In genomic region chr2:201970786-201971108, GRCh38 we compare ENCODE assay signal across 17 cellular contexts.
DNase-seq lines count a peak whose midpoint lies in the region; ATAC-seq, FAIRE-seq and TF ChIP-seq lines count a peak whose summit lies in the region.
"Had no signal": no experiment of that assay in that cellular context is flagged by ENCODE, and none has a peak within 500 bp of the region (broad histone marks: within the 10 kb centered on the region; RNA-seq: fewer than 3 reads in every experiment).

No MANE protein-coding gene starts in this region.

- H3K4me1 Mint-ChIP-seq in H9 (peaks cover 79 to 83% of the 10 kb centered on the region in 2 experiments), nephron progenitor cell (peaks cover 81% of the 10 kb centered on the region)

- no peak for FAIRE-seq in H1 (lab: Jason Lieb, UNC)
- FAIRE-seq: D721Med, G401.6, GM12891, K562 had no signal

- H3K23me2 ChIP-seq in H9 (ENCODE audit: insufficient read length, low read depth, low read length, poor library complexity, severe bottlenecking) (peaks cover 4% of the 10 kb centered on the region), H1 (ENCODE audit: low read depth, low read length) (peaks cover 10% of the 10 kb centered on the region)

- no peak overlapping the region for H4K8ac ChIP-seq in H9 (replicated peaks; ENCODE audit: insufficient read length, low read depth, low read length)
- H4K8ac ChIP-seq in H1 (ENCODE audit: extremely low read depth, insufficient read depth, low read length), result no peak overlapping the region
- H4K8ac ChIP-seq in neuronal stem cell (ENCODE audit: low read depth, low read length), result no peak overlapping the region

- no peaks in the 10 kb centered on the region for H3K79me1 ChIP-seq in H9 (ENCODE audit: insufficient read depth, low read depth, low read length, poor library complexity, severe bottlenecking)
- H3K79me1 ChIP-seq in H1 (ENCODE audit: low read depth, low read length), result peaks cover 15% of the 10 kb centered on the region
- peaks cover 3% of the 10 kb centered on the region for H3K79me1 ChIP-seq in neuronal stem cell (ENCODE audit: low read depth, low read length)

- H3K4me1 ChIP-seq in H9 (ENCODE audit: insufficient read depth, low read length) (peaks cover 22% of the 10 kb centered on the region), H1 (replicated peaks in 1 of 4; ENCODE audit: control insufficient read depth in 3 of 4, insufficient read depth in 4 of 4, low read length in 3 of 4) (peaks cover 17 to 45% (median 38%) of the 10 kb centered on the region in 4 experiments), neuronal stem cell (ENCODE audit: control insufficient read depth in 2 of 2, insufficient read depth in 1 of 2, low read depth in 1 of 2, low read length in 2 of 2) (peaks cover 45% of the 10 kb centered on the region in 2 donors)

- H4K5ac ChIP-seq in H9 (ENCODE audit: insufficient read length, low read depth, low read length) (no peak overlapping the region), H1 (ENCODE audit: insufficient read length, low read depth, low read length) (no peak overlapping the region)

- H3K9me3 Mint-ChIP-seq in H9 (peaks cover 0 to 6% of the 10 kb centered on the region in 2 experiments; a peak in 3 of 5 replicates), nephron progenitor cell (no peaks in the 10 kb centered on the region)
- H3K9me3 Mint-ChIP-seq: CD4-positive, alpha-beta T cell had no signal

- no peak overlapping the region for H3K18ac ChIP-seq in H9 (ENCODE audit: insufficient read length, low read depth, low read length)
- H3K18ac ChIP-seq in H1 (ENCODE audit: extremely low read depth, low read length), result no peak overlapping the region; the same call in 1 of the 2 replicates
- no peak overlapping the region for H3K18ac ChIP-seq in neuronal stem cell (ENCODE audit: low read length)

- no peak overlapping the region for H2BK15ac ChIP-seq in H9 (ENCODE audit: low read depth, low read length)
- no peak overlapping the region for H2BK15ac ChIP-seq in H1 (ENCODE audit: low read length)
- no peak overlapping the region for H2BK15ac ChIP-seq in neuronal stem cell (ENCODE audit: low read length)

- TF ChIP-seq RAD21 in H1 (IDR thresholded peaks at IDR 0.05 in 1 of 2, conservative IDR thresholded peaks at IDR 0.05 in 1 of 2; ENCODE audit: low read depth in 2 of 2, low read length in 2 of 2), result no peak

- no peak overlapping the region for H2AFZ ChIP-seq in H9 (ENCODE audit: low read length)
- H2AFZ ChIP-seq in H1 (ENCODE audit: low read length), result no peak overlapping the region
- H2AFZ ChIP-seq in neuronal stem cell (ENCODE audit: low read length), result no peak overlapping the region

- H4K91ac ChIP-seq in H9 (ENCODE audit: insufficient read length, low read depth, low read length) (no peak overlapping the region), H1 (replicated peaks; ENCODE audit: insufficient read length, low read length) (peak overlapping the region; percentile 17), neuronal stem cell (ENCODE audit: low read depth, low read length, poor library complexity) (no peak overlapping the region)

- H3K36me3 ChIP-seq in WERI-Rb-1 (no peaks in the 10 kb centered on the region), H1 (ENCODE audit: control insufficient read depth in 2 of 4, insufficient read depth in 4 of 4, low read length in 3 of 4) (peaks cover 0 to 38% (median under 1%) of the 10 kb centered on the region in 4 experiments; a peak in 3 of 8 replicates), neuronal stem cell (replicated peaks in 1 of 2; ENCODE audit: control insufficient read depth in 2 of 2, insufficient read depth in 2 of 2, low read length in 2 of 2) (no peaks in the 10 kb centered on the region)
- H3K36me3 ChIP-seq: BE2C, HAP-1 had no signal

- no peak overlapping the region for H3K4me3 ChIP-seq in WERI-Rb-1 (ENCODE audit: low read depth, low read length)
- H3K4me3 ChIP-seq in H1 (ENCODE audit: extremely low read depth in 1 of 4, insufficient read depth in 2 of 4, low read depth in 3 of 4, low read length in 4 of 4), result peak overlapping the region in 3 of 4 experiments; percentile 29 to 53 (median 52); a peak in 4 of 8 replicates
- H3K4me3 ChIP-seq in neuronal stem cell (ENCODE audit: low read length in 2 of 2), result no peak overlapping the region
- H3K4me3 ChIP-seq: HAP-1, K562 had no signal

- H2BK5ac ChIP-seq in H9 (ENCODE audit: insufficient read length, low read length), result no peak overlapping the region
- H2BK5ac ChIP-seq in H1 (ENCODE audit: low read depth, low read length), result no peak overlapping the region; the same call in 1 of the 2 replicates
- H2BK5ac ChIP-seq in neuronal stem cell (ENCODE audit: low read length), result no peak overlapping the region

- CTCF ChIA-PET in H1 (lab: Charles Lee; ENCODE audit: partially characterized antibody), result interaction anchor here (0.6 to 1.0 kb wide), 3 partner anchors 13 to 60 kb away, joined by 3 read pairs; no protein-coding TSS in a partner anchor

- H3K27ac Mint-ChIP-seq in H9, result no peak overlapping the region
- H3K27ac Mint-ChIP-seq in nephron progenitor cell, result no peak overlapping the region
- H3K27ac Mint-ChIP-seq: CD4-positive, alpha-beta T cell had no signal

- TF ChIP-seq CTCF in H9 (conservative IDR thresholded peaks at IDR 0.05) (no peak), WERI-Rb-1 (IDR thresholded peaks at IDR 0.05; ENCODE audit: low read depth, low read length) (no peak), H1 (IDR thresholded peaks at IDR 0.05; ENCODE audit: control extremely low read depth in 1 of 3, insufficient read depth in 1 of 3, low read depth in 1 of 3, low read length in 3 of 3) (no peak), nephron progenitor cell (IDR thresholded peaks at IDR 0.05) (no peak)

- H3K27ac ChIP-seq in H9 (ENCODE audit: insufficient read length, low read depth, low read length) (no peak overlapping the region), WERI-Rb-1 (peak overlapping the region; percentile 94), H1 (ENCODE audit: low read depth, low read length) (no peak overlapping the region), neuronal stem cell (replicated peaks; ENCODE audit: low read length) (no peak overlapping the region)

- intact Hi-C loops in cardiac septum (cut with DNase I), result loop anchor here (2.0 kb wide), 1 partner anchor 38 kb away; no protein-coding TSS in a partner anchor

- H2BK12ac ChIP-seq in H9 (ENCODE audit: insufficient read length, low read depth, low read length), result peak overlapping the region; percentile 47
- no peak overlapping the region; the same call in 1 of the 2 replicates for H2BK12ac ChIP-seq in H1 (ENCODE audit: low read depth, low read length)
- no peak overlapping the region for H2BK12ac ChIP-seq in neuronal stem cell (ENCODE audit: low read length)

- H3K36me3 Mint-ChIP-seq in H9 (ENCODE audit: insufficient read depth in 1 of 3, low read depth in 3 of 3) (peaks cover 4 to 42% (median 33%) of the 10 kb centered on the region in 3 experiments; a peak in 6 of 7 replicates), nephron progenitor cell (ENCODE audit: low read depth) (no peaks in the 10 kb centered on the region)

- H3K9ac ChIP-seq in H9 (ENCODE audit: extremely low read depth, insufficient read length, low read length), result no peak overlapping the region
- no peak overlapping the region for H3K9ac ChIP-seq in H1 (replicated peaks in 1 of 4; ENCODE audit: extremely low read depth in 1 of 4, low read depth in 3 of 4, low read length in 3 of 4)
- no peak overlapping the region for H3K9ac ChIP-seq in neuronal stem cell (ENCODE audit: low read depth, low read length, poor library complexity)

- H3K9me3 ChIP-seq in H9 (ENCODE audit: control insufficient read depth, low read depth, low read length), result no peaks in the 10 kb centered on the region
- H3K9me3 ChIP-seq in WERI-Rb-1 (ENCODE audit: severe bottlenecking), result no peaks in the 10 kb centered on the region
- no peaks in the 10 kb centered on the region for H3K9me3 ChIP-seq in H1 (ENCODE audit: insufficient read depth in 2 of 2, low read depth in 1 of 2, low read length in 1 of 2)
- H3K9me3 ChIP-seq in neuronal stem cell (replicated peaks in 1 of 2; ENCODE audit: control insufficient read depth in 2 of 2, insufficient read depth in 1 of 2, low read depth in 1 of 2, low read length in 2 of 2), result peaks cover 0 to 6% of the 10 kb centered on the region in 2 donors
- H3K9me3 ChIP-seq: BE2C, Caco-2, HAP-1 had no signal

- TF ChIP-seq EP300 in H1 (IDR thresholded peaks at IDR 0.05; ENCODE audit: borderline replicate concordance in 1 of 2, low read depth in 2 of 2, low read length in 2 of 2), result no peak

- H3K79me2 ChIP-seq in H9 (ENCODE audit: insufficient read depth, low read length) (peaks cover 10% of the 10 kb centered on the region; the same call in 1 of the 2 replicates), H1 (ENCODE audit: control insufficient read depth in 1 of 2, insufficient read depth in 2 of 2, low read length in 2 of 2) (peaks cover 11 to 43% of the 10 kb centered on the region in 2 experiments)

- no peak overlapping the region for H3K56ac ChIP-seq in H9 (ENCODE audit: insufficient read length, low read depth, low read length)
- no peak overlapping the region for H3K56ac ChIP-seq in H1 (replicated peaks; ENCODE audit: insufficient read length, low read depth, low read length)

- H3K4ac ChIP-seq in H9 (ENCODE audit: low read depth, low read length) (no peak overlapping the region), H1 (replicated peaks; ENCODE audit: insufficient read length, low read depth, low read length) (no peak overlapping the region), neuronal stem cell (ENCODE audit: low read length) (no peak overlapping the region)

- POLR2A ChIA-PET in H1 (lab: Charles Lee; ENCODE audit: partially characterized antibody), result interaction anchor here (1.0 to 12.1 kb wide), 7 partner anchors 8 to 142 kb away, joined by 3 to 186 read pairs (median 33); no protein-coding TSS in a partner anchor

- peak overlapping the region; percentile 54 for H3K4me2 ChIP-seq in H9 (ENCODE audit: insufficient read depth, insufficient read length, low read length)
- H3K4me2 ChIP-seq in H1 (ENCODE audit: insufficient read depth in 1 of 2, low read depth in 2 of 2, low read length in 2 of 2), result peak overlapping the region in 1 of 2 experiments; percentile 76; a peak in 2 of 4 replicates
- no peak overlapping the region for H3K4me2 ChIP-seq in neuronal stem cell (ENCODE audit: insufficient read depth, low read length, poor library complexity, severe bottlenecking)

- H3K27me3 ChIP-seq in H9 (ENCODE audit: insufficient read depth, low read length), result no peaks in the 10 kb centered on the region; the same call in 1 of the 2 replicates
- no peaks in the 10 kb centered on the region for H3K27me3 ChIP-seq in WERI-Rb-1 (ENCODE audit: insufficient read depth, low read depth, severe bottlenecking)
- no peaks in the 10 kb centered on the region for H3K27me3 ChIP-seq in H1 (replicated peaks in 1 of 4; ENCODE audit: control insufficient read depth in 3 of 4, extremely low read depth in 1 of 4, insufficient read depth in 3 of 4, low read length in 3 of 4)
- no peaks in the 10 kb centered on the region for H3K27me3 ChIP-seq in neuronal stem cell (ENCODE audit: control insufficient read depth in 3 of 3, insufficient read depth in 3 of 3, low read depth in 1 of 3, low read length in 3 of 3)
- H3K27me3 ChIP-seq: BE2C had no signal

- H2BK20ac ChIP-seq in H9 (ENCODE audit: low read depth, low read length, poor library complexity, severe bottlenecking), result no peak overlapping the region
- no peak overlapping the region; the same call in 1 of the 2 replicates for H2BK20ac ChIP-seq in H1 (ENCODE audit: low read length)

- no peak overlapping the region for H3K23ac ChIP-seq in H9 (ENCODE audit: insufficient read length, low read depth, low read length)
- no peak overlapping the region for H3K23ac ChIP-seq in H1 (ENCODE audit: insufficient read length)
- H3K23ac ChIP-seq in neuronal stem cell (ENCODE audit: low read depth, low read length, poor library complexity), result no peak overlapping the region

- H2AK5ac ChIP-seq in H9 (ENCODE audit: insufficient read length, low read length) (no peak overlapping the region), H1 (ENCODE audit: low read depth, low read length) (no peak overlapping the region), neuronal stem cell (ENCODE audit: low read depth, low read length) (peak overlapping the region; percentile 49)

- ATAC-seq in GM19395 (IDR thresholded peaks at IDR 0.05; ENCODE audit: unreplicated experiment) (no peak), HG03025 (IDR thresholded peaks at IDR 0.05; ENCODE audit: low FRiP score, unreplicated experiment) (no peak)
- ATAC-seq: K562 had no signal

- H4K20me1 ChIP-seq in H9 (ENCODE audit: control insufficient read depth, insufficient read depth, insufficient read length), result no peaks in the 10 kb centered on the region
- H4K20me1 ChIP-seq in H1 (replicated peaks in 1 of 2; ENCODE audit: control insufficient read depth in 1 of 2, insufficient read depth in 2 of 2, low read length in 2 of 2), result no peaks in the 10 kb centered on the region

- no peaks in the 10 kb centered on the region for H3K27me3 Mint-ChIP-seq in H9 (ENCODE audit: low read depth)
- peaks cover 16% of the 10 kb centered on the region for H3K27me3 Mint-ChIP-seq in nephron progenitor cell (ENCODE audit: low read depth, poor library complexity)
- H3K27me3 Mint-ChIP-seq: CD4-positive, alpha-beta T cell had no signal

- WGBS in H9 (ENCODE audit: extremely low coverage, insufficient read length, low lambda C conversion rate), result no CpG with 5 or more reads among the region's 4 CpGs
- 84% methylated on average over 4 of the region's 4 CpGs; no CpG with 5 or more reads in 1 of the 2 experiments for WGBS in H1 (ENCODE audit: extremely low coverage in 1 of 2, insufficient coverage in 1 of 2, insufficient read length in 1 of 2, insufficient replicate concordance in 2 of 2, low coverage in 1 of 2, low lambda C conversion rate in 2 of 2, missing lambda C conversion rate in 1 of 2), 2 experiments
- WGBS in neuronal stem cell (ENCODE audit: extremely low coverage in 2 of 2, insufficient read length in 2 of 2, insufficient replicate concordance in 1 of 2), 2 donors, result no CpG with 5 or more reads among the region's 4 CpGs

- no peak for TF ChIP-seq POLR2A in H1 (IDR thresholded peaks at IDR 0.05; ENCODE audit: control extremely low read depth in 1 of 2, low read depth in 2 of 2, low read length in 2 of 2)

- DNase-seq in H9 (no peak), WERI-Rb-1 (no peak), H1 (ENCODE audit: low read depth in 1 of 2, low spot score in 2 of 2) (no peak), neuronal stem cell (ENCODE audit: low spot score) (no peak), nephron progenitor cell (no peak), cardiac septum (ENCODE audit: low spot score) (no peak)
- DNase-seq: BE2C; Caco-2; CD4-positive, alpha-beta T cell; GOT3 had no signal

- H2BK120ac ChIP-seq in H9 (ENCODE audit: low read depth, low read length, poor library complexity, severe bottlenecking) (no peak overlapping the region), H1 (replicated peaks; ENCODE audit: low read depth, low read length) (no peak overlapping the region), neuronal stem cell (ENCODE audit: low read depth, low read length) (no peak overlapping the region)

- H3K14ac ChIP-seq in H9 (ENCODE audit: insufficient read depth, low read length) (no peak overlapping the region), H1 (ENCODE audit: insufficient read length) (no peak overlapping the region), neuronal stem cell (ENCODE audit: low read length) (no peak overlapping the region)

- H3K4me3 Mint-ChIP-seq in H9 (peak overlapping the region; percentile 50 to 61; a peak in 3 of 5 replicates), nephron progenitor cell (no peak overlapping the region)
- H3K4me3 Mint-ChIP-seq: CD4-positive, alpha-beta T cell had no signal

- no peak overlapping the region for H3T11ph ChIP-seq in H9 (ENCODE audit: low read length)

Comparison
In these comparisons a context has a peak if more than half of its experiments do, and no peak if none do; other contexts are left out.
1. H3K4me3 ChIP-seq: peak in H1 (3 of 4); none in WERI-Rb-1 (single experiment) and neuronal stem cell (0 of 2).